Comparison of ENCODE assay signal across 8 cellular contexts in genomic region chr1:36516372-36517018, GRCh38. TPM values are rescaled to one million over a fixed set of nuclear protein-coding genes. Genes with fewer than 3 reads are reported as not detected.
DNase-seq lines count a peak whose midpoint lies in the region; ATAC-seq and TF ChIP-seq lines count a peak whose summit lies in the region.

No MANE protein-coding gene starts in this region.

- no peaks in the 10 kb centered on the region for H3K36me3 ChIP-seq in Loucy (ENCODE audit: insufficient read depth, low read length)

- H3K4me2 ChIP-seq in Loucy (ENCODE audit: low read depth, low read length, poor library complexity, severe bottlenecking), result no peak overlapping the region

- no peaks in the 10 kb centered on the region for H3K79me2 ChIP-seq in Loucy (ENCODE audit: insufficient read depth, low read length)

- no peaks in the 10 kb centered on the region for H3K9me2 ChIP-seq in Loucy (replicated peaks; ENCODE audit: low read depth, low read length)

- H3K4me1 ChIP-seq in Loucy (ENCODE audit: insufficient read depth, low read length, poor library complexity, severe bottlenecking), result no peaks in the 10 kb centered on the region

- in situ Hi-C loops in SK-MEL-5 (cut with HindIII; ENCODE audit: low pct_unique_long_range_greater_than_20kb, low sequenced_read_pairs), result no loop called here

- DNase-seq in EL, result peak; percentile 58
- DNase-seq in SK-MEL-5 (ENCODE audit: low read depth, low spot score), result peak; percentile 66
- peak; percentile 34 for DNase-seq in amniotic epithelial cell (ENCODE audit: low read depth)
- peak; percentile 59 for DNase-seq in left ventricle myocardium superior
- peak; percentile 10 for DNase-seq in retinal pigment epithelial cell (ENCODE audit: low read depth)

- no peaks in the 10 kb centered on the region for H4K20me1 ChIP-seq in Loucy (ENCODE audit: insufficient read depth, low read length, poor library complexity, severe bottlenecking)

- H3K4me3 ChIP-seq in Loucy (ENCODE audit: low read length, poor library complexity, severe bottlenecking) (no peak overlapping the region), retinal pigment epithelial cell (ENCODE audit: low read length) (no peak overlapping the region)

- no peaks in the 10 kb centered on the region for H3K27me3 ChIP-seq in Loucy (ENCODE audit: insufficient read depth, low read length, poor library complexity, severe bottlenecking)

- intact Hi-C loops in left ventricle myocardium superior (cut with micrococcal nuclease), result no loop called here

- TF ChIP-seq CTCF in Loucy (conservative IDR thresholded peaks at IDR 0.05; ENCODE audit: low read length) (peak; percentile 93), retinal pigment epithelial cell (conservative IDR thresholded peaks at IDR 0.05; ENCODE audit: low read depth, low read length) (peak; percentile 90)

- no peak overlapping the region for H3K9ac ChIP-seq in Loucy (ENCODE audit: low read depth, low read length, poor library complexity, severe bottlenecking)

- no peaks in the 10 kb centered on the region for H3K9me3 ChIP-seq in Loucy (ENCODE audit: insufficient read depth, low read depth, low read length)

- H3F3A ChIP-seq in Loucy (ENCODE audit: low read depth), result no peaks in the 10 kb centered on the region

- no peak overlapping the region; the same call in 1 of the 2 replicates for H2AFZ ChIP-seq in Loucy (ENCODE audit: low read length)

- ATAC-seq in left ventricle myocardium superior (peak; percentile 52), GM21576 (IDR thresholded peaks at IDR 0.05; ENCODE audit: unreplicated experiment) (no peak), GM19397 (IDR thresholded peaks at IDR 0.05; ENCODE audit: unreplicated experiment) (no peak)

RNA-seq across cellular contexts. Expression of gene CSF3R, which starts 33.8 kb away (rescaled TPM):
- total RNA-seq in SK-MEL-5 (2014; rRNA removed; shearing (Covaris generic)), result not detected in 2 replicates
- 0.05 TPM in 1 of 2 replicates, not detected in the other for polyA plus RNA-seq in SK-MEL-5 (2015; cell fraction: cytosol; rRNA removed)
- 0.30 TPM in 1 of 2 replicates, not detected in the other for polyA plus RNA-seq in SK-MEL-5 (2015; cell fraction: nucleus; rRNA removed)
- total RNA-seq in left ventricle myocardium superior, result 6.4 TPM

RNA-seq across cellular contexts. Expression of gene MRPS15, which starts 52.3 kb away (rescaled TPM):
- total RNA-seq in SK-MEL-5 (2014; rRNA removed; shearing (Covaris generic)), result 99.6 and 113 TPM in 2 replicates
- 93.7 and 112 TPM in 2 replicates for polyA plus RNA-seq in SK-MEL-5 (2015; cell fraction: cytosol; rRNA removed)
- 33.4 and 58.1 TPM in 2 replicates for polyA plus RNA-seq in SK-MEL-5 (2015; cell fraction: nucleus; rRNA removed)
- 119 TPM for total RNA-seq in left ventricle myocardium superior

Comparison
In these comparisons a context has a peak if more than half of its experiments do, and no peak if none do; other contexts are left out.
1. DNase-seq: peak in every context shown above with its lines; median percentile 66 in SK-MEL-5; 59 in left ventricle myocardium superior; 58 in EL; 34 in amniotic epithelial cell; 10 in retinal pigment epithelial cell.